In genomic region chr6:56795852-56796532, GRCh38 we compare ENCODE assay signal across 11 cellular contexts.
DNase-seq lines count a peak whose midpoint lies in the region; ATAC-seq, FAIRE-seq and TF ChIP-seq lines count a peak whose summit lies in the region.
"Had no signal": no experiment of that assay in that cellular context is flagged by ENCODE, and none has a peak within 500 bp of the region (broad histone marks: within the 10 kb centered on the region; RNA-seq: fewer than 3 reads in every experiment).

No MANE protein-coding gene starts in this region.

- H3K4me1 ChIP-seq in gastrocnemius medialis = peaks cover 81 to 82% of the 10 kb centered on the region in 2 donors
- no peaks in the 10 kb centered on the region for H3K4me1 ChIP-seq in lower lobe of right lung
- H3K4me1 ChIP-seq in esophagus muscularis mucosa = peaks cover 27 to 59% (median 47%) of the 10 kb centered on the region in 4 donors

- H3K9me3 ChIP-seq in gastrocnemius medialis = no peaks in the 10 kb centered on the region
- no peaks in the 10 kb centered on the region for H3K9me3 ChIP-seq in lower lobe of right lung
- H3K9me3 ChIP-seq in esophagus muscularis mucosa = no peaks in the 10 kb centered on the region

- H3K27ac ChIP-seq in gastrocnemius medialis = peak overlapping the region; percentile 78 to 93 (median 86)
- no peak overlapping the region for H3K27ac ChIP-seq in lower lobe of right lung
- H3K27ac ChIP-seq in esophagus muscularis mucosa (replicated peaks in 1 of 4) = no peak overlapping the region
- H3K27ac ChIP-seq: coronary artery had no signal

- in situ Hi-C loops in gastrocnemius medialis (cut with MboI; ENCODE audit: low sequenced_read_pairs in 4 of 4) = no loop called here

- no peaks in the 10 kb centered on the region for H3K36me3 ChIP-seq in bronchial epithelial cell (ENCODE audit: control insufficient read depth, insufficient read depth, low read length)
- no peaks in the 10 kb centered on the region for H3K36me3 ChIP-seq in gastrocnemius medialis
- no peaks in the 10 kb centered on the region for H3K36me3 ChIP-seq in lower lobe of right lung
- no peaks in the 10 kb centered on the region for H3K36me3 ChIP-seq in esophagus muscularis mucosa

- intact Hi-C loops in gastrocnemius medialis (cut with DNase I; ENCODE audit: low total_unique reads) = loop anchor here (2.0 kb wide), 1 partner anchor 47 kb away; no protein-coding TSS in a partner anchor
- intact Hi-C loops in lower lobe of right lung (cut with DNase I) = no loop called here
- intact Hi-C loops in esophagus muscularis mucosa (cut with DNase I) = no loop called here

- H3K4me3 ChIP-seq in bronchial epithelial cell (ENCODE audit: low read depth, low read length) (no peak overlapping the region), gastrocnemius medialis (no peak overlapping the region), lower lobe of right lung (no peak overlapping the region), esophagus muscularis mucosa (no peak overlapping the region)
- H3K4me3 ChIP-seq: coronary artery had no signal

- no peak for FAIRE-seq in bronchial epithelial cell (lab: Jason Lieb, UNC)

- 83% methylated on average over 5 of the region's 5 CpGs for WGBS in esophagus muscularis mucosa

- no peak for TF ChIP-seq POLR2A in gastrocnemius medialis (IDR thresholded peaks at IDR 0.05)
- TF ChIP-seq POLR2A in esophagus muscularis mucosa (IDR thresholded peaks at IDR 0.05; ENCODE audit: low read depth) = no peak

- DNase-seq in bronchial epithelial cell (ENCODE audit: low read depth) (peak; percentile 59), gastrocnemius medialis (no peak), lower lobe of right lung (no peak), DMS 273 treated with DMSO at 0.1 percent for 48 hours (lab: John Stamatoyannopoulos, UW) (no peak), esophagus muscularis mucosa (ENCODE audit: extremely low spot score) (no peak)
- DNase-seq: activated T-cell treated with anti-CD3 and anti-CD28 coated beads, Interleukin-2, amount 50 U/mL, for 24 hours; NCI-H446; T1000 had no signal

- no peak for TF ChIP-seq CTCF in bronchial epithelial cell (IDR thresholded peaks at IDR 0.05; ENCODE audit: insufficient read depth, low read length, severe bottlenecking)
- TF ChIP-seq CTCF in gastrocnemius medialis (IDR thresholded peaks at IDR 0.05 in 4 of 5, conservative IDR thresholded peaks at IDR 0.05 in 1 of 5) = no peak
- no peak for TF ChIP-seq CTCF in lower lobe of right lung (IDR thresholded peaks at IDR 0.05)
- no peak for TF ChIP-seq CTCF in esophagus muscularis mucosa (IDR thresholded peaks at IDR 0.05)

- H3K27me3 ChIP-seq in bronchial epithelial cell (ENCODE audit: control insufficient read depth, insufficient read depth, low read length) (no peaks in the 10 kb centered on the region), gastrocnemius medialis (no peaks in the 10 kb centered on the region), lower lobe of right lung (ENCODE audit: low read depth) (no peaks in the 10 kb centered on the region), esophagus muscularis mucosa (no peaks in the 10 kb centered on the region)

- no peak for TF ChIP-seq EP300 in esophagus muscularis mucosa (IDR thresholded peaks at IDR 0.05)

- ATAC-seq in GM18873 (IDR thresholded peaks at IDR 0.05; ENCODE audit: low FRiP score, unreplicated experiment) (peak; percentile 47), HG03354 (IDR thresholded peaks at IDR 0.05; ENCODE audit: poor library complexity, severe bottlenecking, unreplicated experiment) (peak; percentile 68), gastrocnemius medialis (no peak), lower lobe of right lung (no peak)

Comparison
In these comparisons a context has a peak if more than half of its experiments do, and no peak if none do; other contexts are left out.
1. ATAC-seq: peak in GM18873 (single experiment) and HG03354 (single experiment); none in gastrocnemius medialis (0 of 2) and lower lobe of right lung (0 of 2).
2. H3K27ac ChIP-seq: peak in gastrocnemius medialis (4 of 4); none in lower lobe of right lung (single experiment) and esophagus muscularis mucosa (0 of 4).